In the genomic region with DNA sequence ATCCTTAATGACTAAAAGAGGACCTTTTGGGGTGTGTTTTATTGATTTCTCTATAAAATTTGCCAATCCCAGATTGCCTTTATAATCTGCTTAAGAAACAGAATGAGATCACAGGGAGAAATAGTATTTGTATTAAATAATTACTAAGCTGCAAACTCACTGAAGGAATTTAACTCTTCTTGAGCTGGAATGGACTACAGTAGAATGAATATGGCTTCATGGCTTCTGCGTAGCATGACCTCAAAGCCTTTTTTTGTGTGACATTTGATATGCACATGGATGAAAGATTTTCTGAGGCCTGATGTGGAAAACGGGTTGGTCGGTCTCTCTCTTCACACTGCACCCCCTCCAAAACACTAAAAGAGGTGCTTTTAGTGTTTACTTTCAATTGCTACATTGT, we compare ENCODE assay signal across 18 cellular contexts.
DNase-seq lines count a peak whose midpoint lies in the region; ATAC-seq and TF ChIP-seq lines count a peak whose summit lies in the region.
"Had no signal": no experiment of that assay in that cellular context is flagged by ENCODE, and none has a peak within 500 bp of the region (broad histone marks: within the 10 kb centered on the region; RNA-seq: fewer than 3 reads in every experiment).

No MANE protein-coding gene starts in this region.

- peaks cover 82% of the 10 kb centered on the region for H3K4me1 ChIP-seq in ACC112 (ENCODE audit: control insufficient read depth, insufficient read depth, low read length, unreplicated experiment)

- no peaks in the 10 kb centered on the region for H3K27me3 ChIP-seq in ACC112 (ENCODE audit: insufficient read depth, low read length)
- H3K27me3 ChIP-seq: BLaER1 had no signal

- H3K36me3 Mint-ChIP-seq in chondrocyte (ENCODE audit: low read depth) (peaks cover 1% of the 10 kb centered on the region), osteocyte (ENCODE audit: unreplicated experiment) (peaks cover 7% of the 10 kb centered on the region)
- peaks cover 1% of the 10 kb centered on the region for H3K36me3 Mint-ChIP-seq in activated CD8-positive, alpha-beta memory T cell treated with anti-CD3 and anti-CD28 coated beads, Interleukin-2, amount 10 ng/mL, durations not matched to agents 7 days and 5 days

- no peak for ATAC-seq in activated CD8-positive, alpha-beta memory T cell treated with anti-CD3 and anti-CD28 coated beads, Interleukin-2, amount 10 ng/mL, durations not matched to agents 7 days and 5 days
- ATAC-seq in HG02588 (IDR thresholded peaks at IDR 0.05; ENCODE audit: unreplicated experiment) (no peak), GM18870 (IDR thresholded peaks at IDR 0.05; ENCODE audit: unreplicated experiment) (no peak)
- no peak for ATAC-seq in activated CD4-positive, CD25-positive, alpha-beta regulatory T cell treated with anti-CD3 and anti-CD28 coated beads, Interleukin-2, amount 50 U/mL, for 24 hours

- CTCF ChIA-PET in activated CD8-positive, alpha-beta memory T cell treated with anti-CD3 and anti-CD28 coated beads, Interleukin-2, amount 10 ng/mL, durations not matched to agents 7 days and 5 days (lab: Charles Lee) = no interaction called here

- peak overlapping the region; percentile 46 for H3K4me3 ChIP-seq in ACC112 (ENCODE audit: low read depth, low read length)
- H3K4me3 ChIP-seq: BLaER1 had no signal

- peak overlapping the region; percentile 71 for H3K27ac ChIP-seq in ACC112 (ENCODE audit: low read depth, low read length)
- H3K27ac ChIP-seq: BLaER1 had no signal

- H3K4me1 Mint-ChIP-seq in chondrocyte (ENCODE audit: low read depth) = peaks cover 96% of the 10 kb centered on the region
- peaks cover 93% of the 10 kb centered on the region for H3K4me1 Mint-ChIP-seq in osteocyte (ENCODE audit: unreplicated experiment)
- peaks cover 2% of the 10 kb centered on the region for H3K4me1 Mint-ChIP-seq in activated CD8-positive, alpha-beta memory T cell treated with anti-CD3 and anti-CD28 coated beads, Interleukin-2, amount 10 ng/mL, durations not matched to agents 7 days and 5 days

- no peaks in the 10 kb centered on the region for H3K9me3 Mint-ChIP-seq in chondrocyte (ENCODE audit: low read depth)
- H3K9me3 Mint-ChIP-seq in osteocyte (ENCODE audit: unreplicated experiment) = no peaks in the 10 kb centered on the region
- no peaks in the 10 kb centered on the region for H3K9me3 Mint-ChIP-seq in activated CD8-positive, alpha-beta memory T cell treated with anti-CD3 and anti-CD28 coated beads, Interleukin-2, amount 10 ng/mL, durations not matched to agents 7 days and 5 days (ENCODE audit: low read depth)
- H3K9me3 Mint-ChIP-seq: CD8-positive, alpha-beta memory T cell had no signal

- H3K4me3 Mint-ChIP-seq in chondrocyte (ENCODE audit: unreplicated experiment) (no peak overlapping the region), osteocyte (ENCODE audit: unreplicated experiment) (no peak overlapping the region)
- H3K4me3 Mint-ChIP-seq in activated CD8-positive, alpha-beta memory T cell treated with anti-CD3 and anti-CD28 coated beads, Interleukin-2, amount 10 ng/mL, durations not matched to agents 7 days and 5 days = no peak overlapping the region
- H3K4me3 Mint-ChIP-seq: CD8-positive, alpha-beta memory T cell had no signal

- H3K27me3 Mint-ChIP-seq in chondrocyte (ENCODE audit: low read depth) (no peaks in the 10 kb centered on the region), osteocyte (ENCODE audit: unreplicated experiment) (no peaks in the 10 kb centered on the region)
- no peaks in the 10 kb centered on the region for H3K27me3 Mint-ChIP-seq in activated CD8-positive, alpha-beta memory T cell treated with anti-CD3 and anti-CD28 coated beads, Interleukin-2, amount 10 ng/mL, durations not matched to agents 7 days and 5 days
- H3K27me3 Mint-ChIP-seq: CD8-positive, alpha-beta memory T cell had no signal

- 0 out of 2 replicates have a peak, but pooled peaks cover 3% of the 10 kb centered on the region for H3K36me3 ChIP-seq in ACC112 (ENCODE audit: insufficient read depth, low read length)

- TF ChIP-seq CTCF in chondrocyte (IDR thresholded peaks at IDR 0.05) = no peak
- TF ChIP-seq CTCF in osteocyte (IDR thresholded peaks at IDR 0.05) = no peak

- peaks cover 88% of the 10 kb centered on the region for H3K79me2 ChIP-seq in ACC112 (ENCODE audit: control insufficient read depth, insufficient read depth, low read length, unreplicated experiment)

- DNase-seq in HCEC 1CT (peak; percentile 14), chondrocyte (ENCODE audit: low spot score) (no peak), osteocyte (ENCODE audit: extremely low spot score, unreplicated experiment) (no peak)
- no peak for DNase-seq in activated CD8-positive, alpha-beta memory T cell treated with anti-CD3 and anti-CD28 coated beads, Interleukin-2, amount 10 ng/mL, durations not matched to agents 7 days and 5 days
- DNase-seq: CD8-positive, alpha-beta memory T cell; H7; KG1; NCI-H1092 treated with DMSO at 0.1 percent for 48 hours; NCI-H1694 treated with DMSO at 0.1 percent for 48 hours; NCI-H2171; NCI-H446 treated with DMSO at 0.1 percent for 48 hours; NCI-H774; SHP77 treated with DMSO at 0.1 percent for 48 hours had no signal

- H3K27ac Mint-ChIP-seq in chondrocyte (ENCODE audit: unreplicated experiment) (peak overlapping the region; percentile 68), osteocyte (ENCODE audit: unreplicated experiment) (peak overlapping the region; percentile 58)
- no peak overlapping the region for H3K27ac Mint-ChIP-seq in activated CD8-positive, alpha-beta memory T cell treated with anti-CD3 and anti-CD28 coated beads, Interleukin-2, amount 10 ng/mL, durations not matched to agents 7 days and 5 days

- no peak overlapping the region for H2AFZ ChIP-seq in ACC112 (ENCODE audit: low read length, unreplicated experiment)
